In the genomic region with DNA sequence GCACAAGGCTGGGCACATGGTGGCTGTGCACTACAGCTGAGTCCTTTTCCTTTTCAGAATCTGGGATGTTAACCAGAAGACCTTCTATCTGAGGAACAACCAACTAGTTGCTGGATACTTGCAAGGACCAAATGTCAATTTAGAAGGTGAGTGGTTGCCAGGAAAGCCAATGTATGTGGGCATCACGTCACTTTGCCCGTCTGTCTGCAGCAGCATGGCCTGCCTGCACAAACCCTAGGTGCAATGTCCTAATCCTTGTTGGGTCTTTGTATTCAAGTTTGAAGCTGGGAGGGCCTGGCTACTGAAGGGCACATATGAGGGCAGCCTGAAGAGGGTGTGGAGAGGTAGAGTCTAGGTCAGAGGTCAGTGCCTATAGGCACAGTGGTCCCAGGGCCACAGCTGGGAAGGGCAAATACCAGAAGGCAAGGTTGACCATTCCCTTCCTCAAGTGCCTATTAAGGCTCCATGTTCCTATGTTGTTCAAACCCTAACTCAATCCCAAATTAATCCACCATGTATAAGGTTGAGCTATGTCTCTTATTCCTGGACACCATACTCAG, we compare ENCODE assay signal across 23 cellular contexts. TPM values are rescaled to one million over a fixed set of nuclear protein-coding genes. Genes with fewer than 3 reads are reported as not detected.
DNase-seq lines count a peak whose midpoint lies in the region; ATAC-seq and TF ChIP-seq lines count a peak whose summit lies in the region.
"Had no signal": no experiment of that assay in that cellular context is flagged by ENCODE, and none has a peak within 500 bp of the region (broad histone marks: within the 10 kb centered on the region; RNA-seq: fewer than 3 reads in every experiment).

No MANE protein-coding gene starts in this region.

- H3K36me3 ChIP-seq in esophagus muscularis mucosa (no peaks in the 10 kb centered on the region), lower lobe of right lung (no peaks in the 10 kb centered on the region)
- H3K36me3 ChIP-seq: HAP-1 had no signal

- no peaks in the 10 kb centered on the region for H3K9me3 Mint-ChIP-seq in activated CD8-positive, alpha-beta T cell treated with anti-CD3 and anti-CD28 coated beads, Interleukin-2, amount 10 ng/mL, durations not matched to agents 7 days and 5 days (ENCODE audit: insufficient read depth)
- H3K9me3 Mint-ChIP-seq in activated CD8-positive, alpha-beta T cell treated with anti-CD3 and anti-CD28 coated beads for 36 hours: no peaks in the 10 kb centered on the region
- H3K9me3 Mint-ChIP-seq in activated CD4-positive, alpha-beta memory T cell treated with anti-CD3 and anti-CD28 coated beads for 36 hours: no peaks in the 10 kb centered on the region
- H3K9me3 Mint-ChIP-seq: HFFc6 had no signal

- peak; percentile 4 for DNase-seq in activated CD8-positive, alpha-beta T cell treated with anti-CD3 and anti-CD28 coated beads, Interleukin-2, amount 10 ng/mL, durations not matched to agents 7 days and 5 days
- DNase-seq in activated CD8-positive, alpha-beta T cell treated with anti-CD3 and anti-CD28 coated beads for 36 hours: no peak
- DNase-seq in esophagus muscularis mucosa (ENCODE audit: extremely low spot score) (peak; percentile 87), lower lobe of right lung (no peak), germinal center (ENCODE audit: low spot score) (no peak)
- DNase-seq in activated CD4-positive, alpha-beta memory T cell treated with anti-CD3 and anti-CD28 coated beads for 36 hours: no peak
- DNase-seq: Calu3; DND-41; GOT3; HFFc6; IMR-90; MM.1S; NCI-H2029; NCI-H446 treated with DMSO at 0.1 percent for 48 hours; NCI-H526; NCI-H82; NK-92 treated with Interleukin-12 subunit alpha and Interleukin-12 subunit beta, amount 100 ng/mL, for 24 hours; PC-3 had no signal

- POLR2A ChIA-PET in activated CD8-positive, alpha-beta T cell treated with anti-CD3 and anti-CD28 coated beads, Interleukin-2, amount 10 ng/mL, durations not matched to agents 7 days and 5 days (lab: Charles Lee): no interaction called here
- POLR2A ChIA-PET in activated CD8-positive, alpha-beta T cell treated with anti-CD3 and anti-CD28 coated beads for 36 hours (lab: Charles Lee): no interaction called here
- POLR2A ChIA-PET in activated CD4-positive, alpha-beta memory T cell treated with anti-CD3 and anti-CD28 coated beads for 36 hours (lab: Charles Lee): no interaction called here

- TF ChIP-seq CTCF in activated CD8-positive, alpha-beta T cell treated with anti-CD3 and anti-CD28 coated beads for 36 hours (IDR thresholded peaks at IDR 0.05): no peak
- TF ChIP-seq CTCF in esophagus muscularis mucosa (IDR thresholded peaks at IDR 0.05) (no peak), lower lobe of right lung (IDR thresholded peaks at IDR 0.05) (no peak)

- no peak overlapping the region for H3K27ac ChIP-seq in esophagus muscularis mucosa (replicated peaks in 1 of 4)
- no peak overlapping the region for H3K27ac ChIP-seq in lower lobe of right lung
- H3K27ac ChIP-seq: 22Rv1, KMS-11 had no signal

- no peak for TF ChIP-seq EP300 in esophagus muscularis mucosa (IDR thresholded peaks at IDR 0.05)

- CTCF ChIA-PET in activated CD8-positive, alpha-beta T cell treated with anti-CD3 and anti-CD28 coated beads, Interleukin-2, amount 10 ng/mL, durations not matched to agents 7 days and 5 days (lab: Charles Lee): interaction anchor here (1.0 to 5.0 kb wide), 3 partner anchors 8 to 75 kb away, joined by 3 to 31 read pairs (median 3); no protein-coding TSS in a partner anchor
- CTCF ChIA-PET in activated CD8-positive, alpha-beta T cell treated with anti-CD3 and anti-CD28 coated beads for 36 hours (lab: Charles Lee): interaction anchor here (1.0 to 14.7 kb wide), 5 partner anchors 7 to 74 kb away, joined by 3 to 146 read pairs (median 8); no protein-coding TSS in a partner anchor
- CTCF ChIA-PET in activated CD4-positive, alpha-beta memory T cell treated with anti-CD3 and anti-CD28 coated beads for 36 hours (lab: Charles Lee): interaction anchor here (0.9 to 2.1 kb wide), 3 partner anchors 8 to 71 kb away, joined by 3 to 11 read pairs (median 6); no protein-coding TSS in a partner anchor

- H3K27ac Mint-ChIP-seq in activated CD8-positive, alpha-beta T cell treated with anti-CD3 and anti-CD28 coated beads, Interleukin-2, amount 10 ng/mL, durations not matched to agents 7 days and 5 days: no peak overlapping the region
- H3K27ac Mint-ChIP-seq in activated CD8-positive, alpha-beta T cell treated with anti-CD3 and anti-CD28 coated beads for 36 hours: no peak overlapping the region
- no peak overlapping the region for H3K27ac Mint-ChIP-seq in activated CD4-positive, alpha-beta memory T cell treated with anti-CD3 and anti-CD28 coated beads for 36 hours
- H3K27ac Mint-ChIP-seq: B cell, HFFc6 had no signal

- TF ChIP-seq POLR2A in esophagus muscularis mucosa (IDR thresholded peaks at IDR 0.05; ENCODE audit: low read depth): no peak

- peaks cover 6% of the 10 kb centered on the region for H3K27me3 Mint-ChIP-seq in activated CD8-positive, alpha-beta T cell treated with anti-CD3 and anti-CD28 coated beads, Interleukin-2, amount 10 ng/mL, durations not matched to agents 7 days and 5 days (ENCODE audit: low read depth)
- H3K27me3 Mint-ChIP-seq in activated CD8-positive, alpha-beta T cell treated with anti-CD3 and anti-CD28 coated beads for 36 hours: peaks cover 1% of the 10 kb centered on the region
- H3K27me3 Mint-ChIP-seq in activated CD4-positive, alpha-beta memory T cell treated with anti-CD3 and anti-CD28 coated beads for 36 hours: peaks cover 3% of the 10 kb centered on the region

- no peaks in the 10 kb centered on the region for H3K36me3 Mint-ChIP-seq in activated CD8-positive, alpha-beta T cell treated with anti-CD3 and anti-CD28 coated beads, Interleukin-2, amount 10 ng/mL, durations not matched to agents 7 days and 5 days (ENCODE audit: low read depth)
- H3K36me3 Mint-ChIP-seq in activated CD8-positive, alpha-beta T cell treated with anti-CD3 and anti-CD28 coated beads for 36 hours (ENCODE audit: low read depth): no peaks in the 10 kb centered on the region
- no peaks in the 10 kb centered on the region for H3K36me3 Mint-ChIP-seq in activated CD4-positive, alpha-beta memory T cell treated with anti-CD3 and anti-CD28 coated beads for 36 hours

- no peak overlapping the region for H3K4me3 ChIP-seq in esophagus muscularis mucosa
- H3K4me3 ChIP-seq in lower lobe of right lung: peak overlapping the region; percentile 45
- H3K4me3 ChIP-seq: HAP-1 had no signal

- peaks cover 20% of the 10 kb centered on the region for H3K4me1 Mint-ChIP-seq in activated CD8-positive, alpha-beta T cell treated with anti-CD3 and anti-CD28 coated beads, Interleukin-2, amount 10 ng/mL, durations not matched to agents 7 days and 5 days (ENCODE audit: low read depth)
- peaks cover 23% of the 10 kb centered on the region for H3K4me1 Mint-ChIP-seq in activated CD8-positive, alpha-beta T cell treated with anti-CD3 and anti-CD28 coated beads for 36 hours (ENCODE audit: low read depth)
- peaks cover 18% of the 10 kb centered on the region for H3K4me1 Mint-ChIP-seq in activated CD4-positive, alpha-beta memory T cell treated with anti-CD3 and anti-CD28 coated beads for 36 hours (ENCODE audit: low read depth)

- ATAC-seq in activated CD8-positive, alpha-beta T cell treated with anti-CD3 and anti-CD28 coated beads, Interleukin-2, amount 10 ng/mL, durations not matched to agents 7 days and 5 days: no peak
- ATAC-seq in activated CD8-positive, alpha-beta T cell treated with anti-CD3 and anti-CD28 coated beads for 36 hours: no peak
- no peak for ATAC-seq in lower lobe of right lung
- ATAC-seq in HG02588 (IDR thresholded peaks at IDR 0.05; ENCODE audit: unreplicated experiment): no peak
- ATAC-seq: PC-3 had no signal

- H3K4me1 ChIP-seq in esophagus muscularis mucosa: peaks cover 0 to 2% (median 0%) of the 10 kb centered on the region in 4 donors
- H3K4me1 ChIP-seq in lower lobe of right lung: peaks cover 7% of the 10 kb centered on the region
- H3K4me1 ChIP-seq: HAP-1 had no signal

- peaks cover 0 to 2% (median 0%) of the 10 kb centered on the region in 4 donors for H3K27me3 ChIP-seq in esophagus muscularis mucosa
- no peaks in the 10 kb centered on the region for H3K27me3 ChIP-seq in lower lobe of right lung (ENCODE audit: low read depth)

- H3K4me3 Mint-ChIP-seq in activated CD8-positive, alpha-beta T cell treated with anti-CD3 and anti-CD28 coated beads, Interleukin-2, amount 10 ng/mL, durations not matched to agents 7 days and 5 days: no peak overlapping the region
- no peak overlapping the region for H3K4me3 Mint-ChIP-seq in activated CD8-positive, alpha-beta T cell treated with anti-CD3 and anti-CD28 coated beads for 36 hours
- no peak overlapping the region for H3K4me3 Mint-ChIP-seq in activated CD4-positive, alpha-beta memory T cell treated with anti-CD3 and anti-CD28 coated beads for 36 hours
- H3K4me3 Mint-ChIP-seq: B cell, HFFc6 had no signal

- H3K9me3 ChIP-seq in esophagus muscularis mucosa (no peaks in the 10 kb centered on the region), lower lobe of right lung (no peaks in the 10 kb centered on the region)
- H3K9me3 ChIP-seq: HAP-1 had no signal

- intact Hi-C loops in activated CD8-positive, alpha-beta T cell treated with anti-CD3 and anti-CD28 coated beads for 36 hours (cut with micrococcal nuclease): no loop called here
- intact Hi-C loops in esophagus muscularis mucosa (cut with DNase I): no loop called here
- intact Hi-C loops in lower lobe of right lung (cut with DNase I): no loop called here
- intact Hi-C loops in activated CD4-positive, alpha-beta memory T cell treated with anti-CD3 and anti-CD28 coated beads for 36 hours (cut with micrococcal nuclease): no loop called here

- 94% methylated on average over 2 of the region's 2 CpGs for WGBS in esophagus muscularis mucosa

RNA-seq across cellular contexts. Expression of gene IL1RN, which starts 2.2 kb away (rescaled TPM):
- total RNA-seq in activated CD8-positive, alpha-beta T cell treated with anti-CD3 and anti-CD28 coated beads, Interleukin-2, amount 10 ng/mL, durations not matched to agents 7 days and 5 days: under 1 TPM in 1 of 2 experiments, not detected in 1; 0.31 TPM
- total RNA-seq in activated CD8-positive, alpha-beta T cell treated with anti-CD3 and anti-CD28 coated beads for 36 hours: under 1 TPM; 0.50 to 0.85 TPM
- 1 to 10 TPM in 1 of 4 donors, under 1 TPM in 2, not detected in 1; 0.40 to 4.1 (median 0.83) TPM for total RNA-seq in esophagus muscularis mucosa
- total RNA-seq in lower lobe of right lung: 20.1 TPM
- total RNA-seq in activated CD4-positive, alpha-beta memory T cell treated with anti-CD3 and anti-CD28 coated beads for 36 hours: 10 to 100 TPM in 1 of 2 experiments, 1 to 10 TPM in 1; 9.8 to 10.5 TPM
- total RNA-seq: B cell, HFFc6, IMR-90 had no signal

RNA-seq across cellular contexts. Expression of gene PSD4, which starts 44.2 kb away (rescaled TPM):
- total RNA-seq in activated CD8-positive, alpha-beta T cell treated with anti-CD3 and anti-CD28 coated beads, Interleukin-2, amount 10 ng/mL, durations not matched to agents 7 days and 5 days: 100 to 1,000 TPM; 394 to 404 TPM
- 100 to 1,000 TPM; 247 to 251 TPM for total RNA-seq in activated CD8-positive, alpha-beta T cell treated with anti-CD3 and anti-CD28 coated beads for 36 hours
- total RNA-seq in esophagus muscularis mucosa (1 to 10 TPM; 3.1 to 4.6 (median 3.6) TPM), lower lobe of right lung (43.2 TPM)
- total RNA-seq in activated CD4-positive, alpha-beta memory T cell treated with anti-CD3 and anti-CD28 coated beads for 36 hours: 100 to 1,000 TPM; 156 to 170 TPM

Comparison
In these comparisons a context has a peak if more than half of its experiments do, and no peak if none do; other contexts are left out.
1. DNase-seq: peak in activated CD8-positive, alpha-beta T cell treated with anti-CD3 and anti-CD28 coated beads, Interleukin-2, amount 10 ng/mL, durations not matched to agents 7 days and 5 days (single experiment) and esophagus muscularis mucosa (single experiment); none in activated CD8-positive, alpha-beta T cell treated with anti-CD3 and anti-CD28 coated beads for 36 hours (single experiment), lower lobe of right lung (single experiment), germinal center (single experiment) and activated CD4-positive, alpha-beta memory T cell treated with anti-CD3 and anti-CD28 coated beads for 36 hours (single experiment).